In genomic region chr5:67483453-67484030, GRCh38 we compare ENCODE assay signal across 23 cellular contexts.
A peak's percentile ranks its signal among the peaks of the same experiment; 100 is the strongest.
DNase-seq lines count a peak whose midpoint lies in the region; ATAC-seq and TF ChIP-seq lines count a peak whose summit lies in the region.
"Had no signal": no experiment of that assay in that cellular context is flagged by ENCODE, and none has a peak within 500 bp of the region (broad histone marks: within the 10 kb centered on the region; RNA-seq: fewer than 3 reads in every experiment).

No MANE protein-coding gene starts in this region.

- H3K4me3 ChIP-seq in choroid plexus epithelial cell (ENCODE audit: low read depth, low read length), result no peak overlapping the region
- H3K4me3 ChIP-seq: BLaER1 had no signal

- intact Hi-C loops in left colon (cut with DNase I, micrococcal nuclease), result no loop called here

- DNase-seq in activated naive CD4-positive, alpha-beta T cell treated with anti-CD3 and anti-CD28 coated beads, Interleukin-2, amount 50 U/mL, for 72 hours (ENCODE audit: low spot score in 2 of 2), result no peak
- no peak for DNase-seq in activated naive CD4-positive, alpha-beta T cell (lab: John Stamatoyannopoulos, UW)
- DNase-seq in SK-MEL-5 (ENCODE audit: low read depth, low spot score) (peak; percentile 53), choroid plexus epithelial cell (ENCODE audit: low read depth) (peak; percentile 17), left colon (no peak), HT-29 (ENCODE audit: low spot score) (no peak), OCI-M2 (lab: John Stamatoyannopoulos, UW; ENCODE audit: unreplicated experiment) (no peak)
- no peak for DNase-seq in stimulated activated effector memory CD8-positive, alpha-beta T cell treated with anti-CD3 and anti-CD28 coated beads, Interleukin-12 subunit alpha, Interleukin-12 subunit beta, amount 100 ng/mL, for 72 hours (ENCODE audit: low spot score in 2 of 2)
- DNase-seq: CD4-positive, CD25-positive, alpha-beta regulatory T cell; DMS153; DND-41; H7; Karpas-422; NCI-H1092 treated with DMSO at 0.1 percent for 48 hours; NCI-H1436; NCI-H187; NCI-H2081 treated with DMSO at 0.1 percent for 48 hours; NCI-H2171; NCI-H226; NCI-H510A; NCI-H69; OCI-M1 had no signal

- no peak overlapping the region for H3K4me3 Mint-ChIP-seq in stimulated activated effector memory CD8-positive, alpha-beta T cell treated with anti-CD3 and anti-CD28 coated beads, Interleukin-12 subunit alpha, Interleukin-12 subunit beta, amount 100 ng/mL, for 72 hours
- H3K4me3 Mint-ChIP-seq: CD4-positive, CD25-positive, alpha-beta regulatory T cell had no signal

- in situ Hi-C loops in SK-MEL-5 (cut with HindIII; ENCODE audit: low pct_unique_long_range_greater_than_20kb, low sequenced_read_pairs), result no loop called here

- H3K9me3 Mint-ChIP-seq in activated naive CD4-positive, alpha-beta T cell treated with anti-CD3 and anti-CD28 coated beads, Interleukin-2, amount 50 U/mL, for 72 hours, result no peaks in the 10 kb centered on the region
- H3K9me3 Mint-ChIP-seq in stimulated activated effector memory CD8-positive, alpha-beta T cell treated with anti-CD3 and anti-CD28 coated beads, Interleukin-12 subunit alpha, Interleukin-12 subunit beta, amount 100 ng/mL, for 72 hours, result no peaks in the 10 kb centered on the region

- H3K4me1 Mint-ChIP-seq in stimulated activated effector memory CD8-positive, alpha-beta T cell treated with anti-CD3 and anti-CD28 coated beads, Interleukin-12 subunit alpha, Interleukin-12 subunit beta, amount 100 ng/mL, for 72 hours, result no peaks in the 10 kb centered on the region
- H3K4me1 Mint-ChIP-seq: CD4-positive, CD25-positive, alpha-beta regulatory T cell had no signal

- ATAC-seq in activated naive CD4-positive, alpha-beta T cell treated with anti-CD3 and anti-CD28 coated beads, Interleukin-2, amount 50 U/mL, for 72 hours, result peak; percentile 34 to 95
- peak; percentile 91 for ATAC-seq in stimulated activated effector memory CD8-positive, alpha-beta T cell treated with anti-CD3 and anti-CD28 coated beads, Interleukin-12 subunit alpha, Interleukin-12 subunit beta, amount 100 ng/mL, for 72 hours
- ATAC-seq in left colon, result no peak

- no peak for TF ChIP-seq CTCF in choroid plexus epithelial cell (conservative IDR thresholded peaks at IDR 0.05; ENCODE audit: low read depth, low read length)

- H3K27ac Mint-ChIP-seq in activated naive CD4-positive, alpha-beta T cell treated with anti-CD3 and anti-CD28 coated beads, Interleukin-2, amount 50 U/mL, for 72 hours, result no peak overlapping the region
- no peak overlapping the region for H3K27ac Mint-ChIP-seq in stimulated activated effector memory CD8-positive, alpha-beta T cell treated with anti-CD3 and anti-CD28 coated beads, Interleukin-12 subunit alpha, Interleukin-12 subunit beta, amount 100 ng/mL, for 72 hours
- H3K27ac Mint-ChIP-seq: CD4-positive, CD25-positive, alpha-beta regulatory T cell had no signal

- peaks cover 0 to 9% of the 10 kb centered on the region in 2 donors for H3K36me3 Mint-ChIP-seq in activated naive CD4-positive, alpha-beta T cell treated with anti-CD3 and anti-CD28 coated beads, Interleukin-2, amount 50 U/mL, for 72 hours
- H3K36me3 Mint-ChIP-seq in stimulated activated effector memory CD8-positive, alpha-beta T cell treated with anti-CD3 and anti-CD28 coated beads, Interleukin-12 subunit alpha, Interleukin-12 subunit beta, amount 100 ng/mL, for 72 hours, result no peaks in the 10 kb centered on the region
- H3K36me3 Mint-ChIP-seq: CD4-positive, CD25-positive, alpha-beta regulatory T cell had no signal

Comparison
In these comparisons a context has a peak if more than half of its experiments do, and no peak if none do; other contexts are left out.
1. DNase-seq: peak in SK-MEL-5 (single experiment) and choroid plexus epithelial cell (single experiment); none in activated naive CD4-positive, alpha-beta T cell treated with anti-CD3 and anti-CD28 coated beads, Interleukin-2, amount 50 U/mL, for 72 hours (0 of 2), activated naive CD4-positive, alpha-beta T cell (0 of 4), stimulated activated effector memory CD8-positive, alpha-beta T cell treated with anti-CD3 and anti-CD28 coated beads, Interleukin-12 subunit alpha, Interleukin-12 subunit beta, amount 100 ng/mL, for 72 hours (0 of 2), left colon (0 of 2), HT-29 (single experiment) and OCI-M2 (single experiment).